8 cellular contexts compared by ENCODE assay signal in genomic region chr2:150486539-150487484, GRCh38. TPM values are rescaled to one million over a fixed set of nuclear protein-coding genes. Genes with fewer than 3 reads are reported as not detected.
DNase-seq lines count a peak whose midpoint lies in the region; ATAC-seq and TF ChIP-seq lines count a peak whose summit lies in the region.

No MANE protein-coding gene starts in this region.

- peak overlapping the region; percentile 86 to 98 (median 96) for H3K27ac ChIP-seq in gastroesophageal sphincter

- no peak for TF ChIP-seq EP300 in gastroesophageal sphincter (IDR thresholded peaks at IDR 0.05)

- H3K4me1 Mint-ChIP-seq in T-cell = peaks cover 8 to 12% (median 11%) of the 10 kb centered on the region in 3 donors

- no peaks in the 10 kb centered on the region for H3K27me3 ChIP-seq in gastroesophageal sphincter

- peaks cover 11 to 32% (median 12%) of the 10 kb centered on the region in 3 donors for H3K4me1 ChIP-seq in gastroesophageal sphincter

- peak; percentile 21 for ATAC-seq in Right ventricle myocardium inferior
- no peak for ATAC-seq in T-cell (replicated peaks in 1 of 4)
- ATAC-seq in gastroesophageal sphincter = peak; percentile 29
- no peak for ATAC-seq in HG02763 (IDR thresholded peaks at IDR 0.05; ENCODE audit: unreplicated experiment)
- no peak for ATAC-seq in GM18520 (IDR thresholded peaks at IDR 0.05; ENCODE audit: unreplicated experiment)

- intact Hi-C loops in Right ventricle myocardium inferior (cut with DNase I) (loop anchor here (2.0 to 5.0 kb wide), 4 partner anchors 62 to 690 kb away; no protein-coding TSS in a partner anchor), cardiac septum (cut with DNase I) (loop anchor here (2.0 to 5.0 kb wide), 3 partner anchors 495 to 900 kb away; partner anchors contain the start of gene MMADHC), posterior cingulate gyrus (cut with DNase I) (loop anchor here (5.0 kb wide), 2 partner anchors 690 to 890 kb away; no protein-coding TSS in a partner anchor)

- H3K9me3 ChIP-seq in gastroesophageal sphincter = no peaks in the 10 kb centered on the region

- peak overlapping the region; percentile 84 to 98 for H3K4me3 ChIP-seq in gastroesophageal sphincter

- CTCF ChIA-PET in T-cell (lab: Charles Lee) = no interaction called here

- peak overlapping the region in 2 of 3 donors; percentile 21 to 52 for H3K4me3 Mint-ChIP-seq in T-cell

- H3K36me3 Mint-ChIP-seq in T-cell = peaks cover 4% of the 10 kb centered on the region

- H3K27me3 Mint-ChIP-seq in T-cell = peaks cover 52 to 57% of the 10 kb centered on the region in 2 donors

- no peak overlapping the region for H3K27ac Mint-ChIP-seq in T-cell

- WGBS in gastroesophageal sphincter (ENCODE audit: low coverage in 1 of 2), 2 donors = 0 to 1% methylated on average over 24 to 39 of the region's 45 CpGs

- H3K9me3 Mint-ChIP-seq in T-cell = no peaks in the 10 kb centered on the region

- DNase-seq in Right ventricle myocardium inferior (ENCODE audit: missing footprints) (peak; percentile 63), cardiac septum (ENCODE audit: low spot score) (no peak), T-cell (no peak), posterior cingulate gyrus (peak in 6 of 10 donors; percentile 8 to 69 (median 15)), COLO829 (ENCODE audit: low spot score) (no peak)

- POLR2A ChIA-PET in T-cell (lab: Charles Lee) = no interaction called here

- TF ChIP-seq CTCF in gastroesophageal sphincter (IDR thresholded peaks at IDR 0.05) = no peak

- TF ChIP-seq POLR2A in gastroesophageal sphincter (IDR thresholded peaks at IDR 0.05) = no peak

- no peaks in the 10 kb centered on the region for H3K36me3 ChIP-seq in gastroesophageal sphincter

RNA-seq across cellular contexts. Expression of gene RND3, which starts 0.7 kb away (rescaled TPM):
- total RNA-seq in Right ventricle myocardium inferior = 22.1 TPM
- 46.9 TPM for total RNA-seq in cardiac septum
- total RNA-seq in T-cell = under 1 TPM in 3 of 5 donors, not detected in 2; 0.66 to 0.98 (median 0.90) TPM
- total RNA-seq in gastroesophageal sphincter = 100 to 1,000 TPM in 2 of 4 donors, 10 to 100 TPM in 2; 31.0 to 154 (median 81.0) TPM

Comparison
In these comparisons a context has a peak if more than half of its experiments do, and no peak if none do; other contexts are left out.
1. DNase-seq: peak in Right ventricle myocardium inferior (single experiment) and posterior cingulate gyrus (6 of 10); none in cardiac septum (single experiment), T-cell (0 of 34) and COLO829 (single experiment).
2. ATAC-seq: peak in Right ventricle myocardium inferior (single experiment) and gastroesophageal sphincter (single experiment); none in T-cell (0 of 4), HG02763 (single experiment) and GM18520 (single experiment).
3. RNA of gene RND3, which starts 0.7 kb away (total RNA-seq): 31.0 to 154 TPM in gastroesophageal sphincter, 46.9 TPM in cardiac septum (single experiment) and 22.1 TPM in Right ventricle myocardium inferior (single experiment); 0.66 to 0.98 TPM in T-cell; every median in the first group is over 10 times any median in the second.